ENCODE assay signal across 23 cellular contexts in the genomic region with DNA sequence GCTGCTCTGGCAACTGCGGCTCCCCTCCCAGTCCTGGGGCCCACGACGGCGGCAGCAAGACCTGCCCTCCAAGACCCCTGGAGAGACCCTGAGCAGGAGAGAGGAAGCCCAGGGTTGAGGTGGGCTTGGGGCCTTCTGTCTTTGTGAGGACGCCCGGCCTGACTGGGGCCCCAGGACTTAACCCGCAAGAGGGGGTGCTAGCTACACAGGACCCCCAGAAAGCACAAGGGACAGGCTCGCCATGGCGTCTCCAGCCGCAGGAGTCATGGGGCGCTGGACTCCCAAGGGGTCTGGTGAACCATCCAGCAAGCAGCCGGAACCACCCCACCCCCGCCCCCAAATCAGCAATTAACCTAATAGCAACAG. TPM values are rescaled to one million over a fixed set of nuclear protein-coding genes. Genes with fewer than 3 reads are reported as not detected.
"Had no signal": no experiment of that assay in that cellular context is flagged by ENCODE, and none has a peak within 500 bp of the region (broad histone marks: within the 10 kb centered on the region; RNA-seq: fewer than 3 reads in every experiment).

No MANE protein-coding gene starts in this region.

- DNase-seq: cortex of kidney; effector memory CD8-positive, alpha-beta T cell; esophagus squamous epithelium; foreskin melanocyte; glutamatergic neuron; left cardiac atrium; left lung; mesendoderm; naive thymus-derived CD8-positive, alpha-beta T cell; retina; small intestine; stimulated activated CD4-positive, alpha-beta T cell treated with anti-CD3 and anti-CD28 coated beads, Interleukin-15, amount 100 ng/mL, for 24 hours; stimulated activated CD4-positive, alpha-beta T cell treated with anti-CD3 and anti-CD28 coated beads, Interleukin-2, amount 100 ng/mL, for 48 hours; stimulated activated naive B cell treated with anti-CD40 and anti-IgM and Interleukin-4, amounts not matched to agents 10 μg/mL and 1 μg/mL and 100 μg/mL, for 72 hours had no signal

- H3K4me1 ChIP-seq: pancreas had no signal

- H3K9me3 Mint-ChIP-seq: effector memory CD8-positive, alpha-beta T cell; naive thymus-derived CD8-positive, alpha-beta T cell; nephron progenitor cell; stimulated activated naive B cell treated with anti-CD40 and anti-IgM and Interleukin-4, amounts not matched to agents 10 μg/mL and 1 μg/mL and 100 μg/mL, for 72 hours; stimulated activated naive CD8-positive, alpha-beta T cell treated with anti-CD3 and anti-CD28 coated beads, Interleukin-15, Interleukin-2, amounts not matched to agents 100 ng/mL and 50 ng/mL, for 24 hours had no signal

- ATAC-seq: effector memory CD8-positive, alpha-beta T cell; left lung; stimulated activated naive B cell treated with anti-CD40 and anti-IgM and Interleukin-4, amounts not matched to agents 10 μg/mL and 1 μg/mL and 100 μg/mL, for 72 hours had no signal

- H3K4me3 ChIP-seq: left lung, pancreas, thoracic aorta, tibial nerve, upper lobe of left lung had no signal

- H3K4me3 Mint-ChIP-seq: effector memory CD8-positive, alpha-beta T cell; nephron progenitor cell; stimulated activated naive B cell treated with anti-CD40 and anti-IgM and Interleukin-4, amounts not matched to agents 10 μg/mL and 1 μg/mL and 100 μg/mL, for 72 hours; stimulated activated naive CD8-positive, alpha-beta T cell treated with anti-CD3 and anti-CD28 coated beads, Interleukin-15, Interleukin-2, amounts not matched to agents 100 ng/mL and 50 ng/mL, for 24 hours had no signal

- H3K27me3 ChIP-seq: pancreas had no signal

- H3K36me3 Mint-ChIP-seq: naive thymus-derived CD8-positive, alpha-beta T cell; stimulated activated naive B cell treated with anti-CD40 and anti-IgM and Interleukin-4, amounts not matched to agents 10 μg/mL and 1 μg/mL and 100 μg/mL, for 72 hours had no signal

- H3K27ac Mint-ChIP-seq: effector memory CD8-positive, alpha-beta T cell; naive thymus-derived CD8-positive, alpha-beta T cell; nephron progenitor cell; stimulated activated naive B cell treated with anti-CD40 and anti-IgM and Interleukin-4, amounts not matched to agents 10 μg/mL and 1 μg/mL and 100 μg/mL, for 72 hours; stimulated activated naive CD8-positive, alpha-beta T cell treated with anti-CD3 and anti-CD28 coated beads, Interleukin-15, Interleukin-2, amounts not matched to agents 100 ng/mL and 50 ng/mL, for 24 hours had no signal

- H3K36me3 ChIP-seq: esophagus squamous epithelium, heart right ventricle, left lung, pancreas, thoracic aorta, upper lobe of left lung had no signal

- H3K9me3 ChIP-seq: esophagus squamous epithelium, heart right ventricle, left lung, neutrophil, pancreas, thoracic aorta, tibial nerve, upper lobe of left lung had no signal

- H3K27me3 Mint-ChIP-seq: effector memory CD8-positive, alpha-beta T cell; stimulated activated naive CD8-positive, alpha-beta T cell treated with anti-CD3 and anti-CD28 coated beads, Interleukin-15, Interleukin-2, amounts not matched to agents 100 ng/mL and 50 ng/mL, for 24 hours had no signal

- H3K27ac ChIP-seq: esophagus squamous epithelium, heart right ventricle, left lung, neutrophil, pancreas, thoracic aorta, tibial nerve, upper lobe of left lung had no signal

RNA-seq across cellular contexts. Expression of a gene that starts 31.9 kb away (rescaled TPM):
- total RNA-seq: myocyte had no signal
